27 cellular contexts compared by ENCODE assay signal in the genomic region with DNA sequence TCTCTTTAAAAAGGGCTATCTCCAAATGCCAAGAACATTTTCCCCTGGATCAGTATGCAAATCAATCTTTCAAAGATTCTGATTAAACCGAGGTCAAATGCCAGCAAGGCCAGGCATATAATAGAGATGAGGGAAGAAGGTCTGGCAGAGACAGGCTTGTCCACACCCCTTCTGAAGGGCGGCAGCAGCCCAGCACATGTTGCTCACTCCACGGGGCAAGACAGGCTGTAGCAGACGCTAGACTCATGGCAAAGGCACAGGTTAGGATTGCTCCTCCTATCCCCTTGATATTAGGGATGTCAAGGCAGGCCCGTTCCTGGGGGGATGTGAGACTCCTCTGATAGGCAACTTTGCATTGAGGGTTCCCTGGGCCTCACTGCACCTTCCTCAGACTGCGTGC.
"Had no signal": no experiment of that assay in that cellular context is flagged by ENCODE, and none has a peak within 500 bp of the region (broad histone marks: within the 10 kb centered on the region; RNA-seq: fewer than 3 reads in every experiment).

No MANE protein-coding gene starts in this region.

- H3K4me3 ChIP-seq: Peyer's patch, SJSA1 had no signal

- H3K9me3 ChIP-seq: Peyer's patch, SJSA1 had no signal

- H3K27ac ChIP-seq: brain microvascular endothelial cell, Peyer's patch, SJSA1 had no signal

- DNase-seq: activated CD4-positive, alpha-beta memory T cell treated with anti-CD3 and anti-CD28 coated beads for 36 hours; activated CD4-positive, alpha-beta T cell treated with anti-CD3 and anti-CD28 coated beads for 36 hours; activated CD4-positive, alpha-beta T cell treated with anti-CD3 and anti-CD28 coated beads, Interleukin-2, amount 10 ng/mL, durations not matched to agents 7 days and 5 days; activated CD8-positive, alpha-beta memory T cell treated with anti-CD3 and anti-CD28 coated beads, Interleukin-2, amount 50 U/mL, for 4 hours; activated gamma-delta T cell treated with Interleukin-2 at 50 U/mL for 16 hours; activated naive CD4-positive, alpha-beta T cell treated with anti-CD3 and anti-CD28 coated beads for 36 hours; activated T-cell treated with anti-CD3 and anti-CD28 coated beads for 4 hours; activated T-cell treated with anti-CD3 and anti-CD28 coated beads, Interleukin-2, amount 50 U/mL, for 4 hours; anterior cingulate cortex; brain microvascular endothelial cell; KG1; MM.1S; MV-4-11; NCI-H1092; NCI-H1436 treated with DMSO at 0.1 percent for 48 hours; NCI-H1694 treated with DMSO at 0.1 percent for 48 hours; NCI-H2029; NCI-H345; NCI-H524 treated with DMSO at 0.1 percent for 48 hours; NCI-H748 treated with DMSO at 0.1 percent for 48 hours; NK-92 treated with Interleukin-12 subunit alpha and Interleukin-12 subunit beta, amount 100 ng/mL, for 24 hours; PC-3; Peyer's patch; RPMI8226; SHP77 treated with DMSO at 0.1 percent for 48 hours; SK-N-SH had no signal

- H3K36me3 ChIP-seq: brain microvascular endothelial cell, Peyer's patch, SJSA1 had no signal

- H3K4me1 ChIP-seq: Peyer's patch, SJSA1 had no signal

- H3K27me3 ChIP-seq: brain microvascular endothelial cell, Peyer's patch had no signal

- H3K9ac ChIP-seq: SK-N-SH had no signal

- H3K9me2 ChIP-seq: SK-N-SH had no signal

- H3K4me2 ChIP-seq: SK-N-SH had no signal
